In genomic region chr19:49435670-49436069, GRCh38 we compare ENCODE assay signal across 1 cellular context.
TF ChIP-seq lines count a peak whose summit lies in the region.

No MANE protein-coding gene starts in this region.

TF ChIP-seq in GM23338, 12 proteins besides CTCF, POLR2A, EP300 and RAD21 (continued from another document):
- TF ChIP-seq, protein P1, sequence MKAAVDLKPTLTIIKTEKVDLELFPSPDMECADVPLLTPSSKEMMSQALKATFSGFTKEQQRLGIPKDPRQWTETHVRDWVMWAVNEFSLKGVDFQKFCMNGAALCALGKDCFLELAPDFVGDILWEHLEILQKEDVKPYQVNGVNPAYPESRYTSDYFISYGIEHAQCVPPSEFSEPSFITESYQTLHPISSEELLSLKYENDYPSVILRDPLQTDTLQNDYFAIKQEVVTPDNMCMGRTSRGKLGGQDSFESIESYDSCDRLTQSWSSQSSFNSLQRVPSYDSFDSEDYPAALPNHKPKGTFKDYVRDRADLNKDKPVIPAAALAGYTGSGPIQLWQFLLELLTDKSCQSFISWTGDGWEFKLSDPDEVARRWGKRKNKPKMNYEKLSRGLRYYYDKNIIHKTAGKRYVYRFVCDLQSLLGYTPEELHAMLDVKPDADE (IDR thresholded peaks at IDR 0.05), result no peak
- no peak for TF ChIP-seq JUNB (IDR thresholded peaks at IDR 0.05; ENCODE audit: unreplicated experiment)
